8 cellular contexts compared by ENCODE assay signal in the genomic region with DNA sequence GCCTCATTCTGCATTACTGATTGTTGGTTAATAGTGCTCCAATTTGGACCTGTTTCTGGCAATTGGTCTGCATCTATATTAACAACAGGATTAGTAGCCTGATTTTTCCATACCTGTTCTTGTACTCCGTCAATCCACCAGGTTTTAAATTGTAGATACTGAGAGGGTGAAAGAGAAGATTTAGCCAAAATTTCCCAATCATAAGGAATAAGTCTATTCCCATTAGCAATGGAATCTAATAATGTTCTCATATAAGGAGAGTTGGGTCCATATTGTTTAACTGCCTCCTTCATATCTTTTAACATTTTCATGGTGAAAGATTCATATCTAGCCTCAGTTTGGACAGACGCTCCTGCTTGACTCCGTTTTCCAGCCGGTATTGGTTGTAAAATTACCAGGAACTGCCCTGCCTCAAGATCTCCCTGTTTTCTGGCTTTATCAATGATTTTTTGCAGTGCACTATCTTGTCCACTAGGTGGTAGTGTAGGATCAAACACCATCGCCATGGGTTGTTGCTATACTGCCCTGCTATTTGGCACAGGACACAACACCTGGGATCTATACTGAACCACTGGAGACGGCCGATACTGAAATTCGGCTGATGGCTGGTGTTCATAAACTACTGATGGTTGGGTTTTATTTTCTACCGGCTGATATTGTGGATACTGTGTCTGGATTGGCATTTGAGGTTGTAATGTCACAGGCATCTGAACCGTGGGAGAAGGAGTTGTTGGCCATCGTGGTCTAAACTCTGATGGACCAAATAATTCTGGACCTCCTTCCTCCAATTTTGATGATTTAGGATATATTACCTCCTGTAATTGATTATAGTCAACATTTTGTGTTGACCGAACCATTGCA. TPM values are rescaled to one million over a fixed set of nuclear protein-coding genes. Genes with fewer than 3 reads are reported as not detected.
A peak's percentile ranks its signal among the peaks of the same experiment; 100 is the strongest.
DNase-seq lines count a peak whose midpoint lies in the region; ATAC-seq and TF ChIP-seq lines count a peak whose summit lies in the region.

No MANE protein-coding gene starts in this region.

- intact Hi-C loops in activated B cell treated with CpG ODN at 0.5 μM for 24 hours (cut with micrococcal nuclease) (loop anchor here (1.0 kb wide), 12 partner anchors 22 to 417 kb away; a partner anchor contains a TSS), right lobe of liver (cut with DNase I) (no loop called here)

- TF ChIP-seq POLR2A in right lobe of liver (IDR thresholded peaks at IDR 0.05) = no peak

- H3K36me3 ChIP-seq in right lobe of liver = no peaks in the 10 kb centered on the region

- H3K4me3 Mint-ChIP-seq in activated B cell treated with CpG ODN at 0.5 μM for 24 hours = no peak overlapping the region

- H3K9me3 ChIP-seq in right lobe of liver = no peaks in the 10 kb centered on the region

- H3K4me1 ChIP-seq in right lobe of liver = peaks cover 0 to 19% (median 9%) of the 10 kb centered on the region in 4 donors

- TF ChIP-seq CTCF in activated B cell treated with CpG ODN at 0.5 μM for 24 hours (IDR thresholded peaks at IDR 0.05) (peak; percentile 48), right lobe of liver (IDR thresholded peaks at IDR 0.05) (peak; percentile 88 to 97 (median 90))

- H3K36me3 Mint-ChIP-seq in activated B cell treated with CpG ODN at 0.5 μM for 24 hours (ENCODE audit: low read depth) = peaks cover 3% of the 10 kb centered on the region

- H3K4me3 ChIP-seq in right lobe of liver = no peak overlapping the region

- H3K27me3 ChIP-seq in right lobe of liver = no peaks in the 10 kb centered on the region

- H3K9me3 Mint-ChIP-seq in activated B cell treated with CpG ODN at 0.5 μM for 24 hours = no peaks in the 10 kb centered on the region

- H3K4me1 Mint-ChIP-seq in activated B cell treated with CpG ODN at 0.5 μM for 24 hours = peaks cover 20% of the 10 kb centered on the region

- POLR2A ChIA-PET in activated B cell treated with CpG ODN at 0.5 μM for 24 hours (lab: Charles Lee) = interaction anchor here (0.6 to 1.0 kb wide), 2 partner anchors 229 to 707 kb away, joined by 3 to 7 read pairs; a partner anchor contains a TSS

- CTCF ChIA-PET in activated B cell treated with CpG ODN at 0.5 μM for 24 hours (lab: Charles Lee) = interaction anchor here (0.7 to 2.6 kb wide), 6 partner anchors 22 to 95 kb away, joined by 3 to 15 read pairs (median 4); no protein-coding TSS in a partner anchor

- DNase-seq in Daoy (ENCODE audit: low read depth) = peak; percentile 71
- DNase-seq in NCI-H345 (lab: John Stamatoyannopoulos, UW) = peak; percentile 78
- DNase-seq in activated B cell treated with CpG ODN at 0.5 μM for 24 hours = no peak
- peak; percentile 87 for DNase-seq in dermis blood vessel endothelial cell
- peak in 1 of 3 donors; percentile 50 for DNase-seq in right lobe of liver
- DNase-seq in superior temporal gyrus (ENCODE audit: extremely low spot score) = peak; percentile 95

- no peak overlapping the region for H3K27ac Mint-ChIP-seq in activated B cell treated with CpG ODN at 0.5 μM for 24 hours

- 24% methylated on average over 12 of the region's 12 CpGs for WGBS in right lobe of liver (ENCODE audit: insufficient coverage, low coverage, low lambda C conversion rate, missing lambda C conversion rate)

- H3K27me3 Mint-ChIP-seq in activated B cell treated with CpG ODN at 0.5 μM for 24 hours = no peaks in the 10 kb centered on the region

- no peak overlapping the region for H3K27ac ChIP-seq in right lobe of liver

- ATAC-seq in HG03378 (IDR thresholded peaks at IDR 0.05; ENCODE audit: unreplicated experiment) (peak; percentile 63), activated B cell treated with CpG ODN at 0.5 μM for 24 hours (ENCODE audit: low read depth) (peak; percentile 97), right lobe of liver (peak; percentile 93 to 98 (median 96)), HG03571 (IDR thresholded peaks at IDR 0.05; ENCODE audit: unreplicated experiment) (no peak)

RNA-seq across cellular contexts. Expression of a gene that starts 25.2 kb away (rescaled TPM):
- total RNA-seq in Daoy (2014; rRNA removed; shearing (Covaris generic)) = 10.7 and 18.7 TPM in 2 replicates
- total RNA-seq in activated B cell treated with CpG ODN at 0.5 μM for 24 hours = 12.7 and 17.9 TPM in 2 replicates
- total RNA-seq in dermis blood vessel endothelial cell = 11.6 and 12.6 TPM in 2 replicates
- total RNA-seq in right lobe of liver = 10 to 100 TPM; 17.7 to 53.6 (median 32.3) TPM

RNA-seq across cellular contexts. Expression of a gene that starts 37.9 kb away (rescaled TPM):
- under 0.01 TPM in 1 of 2 replicates, not detected in the other for total RNA-seq in Daoy (2014; rRNA removed; shearing (Covaris generic))
- total RNA-seq in activated B cell treated with CpG ODN at 0.5 μM for 24 hours = 3.5 and 3.9 TPM in 2 replicates
- 0.05 TPM in 1 of 2 replicates, not detected in the other for total RNA-seq in dermis blood vessel endothelial cell
- 1 to 10 TPM in 1 of 6 experiments, under 1 TPM in 5; 0.18 to 1.9 (median 0.29) TPM for total RNA-seq in right lobe of liver

RNA-seq across cellular contexts. Expression of a gene that starts 57.5 kb away (rescaled TPM):
- not detected in 2 replicates for total RNA-seq in Daoy (2014; rRNA removed; shearing (Covaris generic))
- total RNA-seq in activated B cell treated with CpG ODN at 0.5 μM for 24 hours (0.09 TPM in 1 of 2 replicates, not detected in the other), dermis blood vessel endothelial cell (not detected in 2 replicates), right lobe of liver (under 1 TPM in 4 of 6 experiments, not detected in 2; 0.09 to 0.40 (median 0.18) TPM)
